ENCODE assay signal across 8 cellular contexts in the genomic region with DNA sequence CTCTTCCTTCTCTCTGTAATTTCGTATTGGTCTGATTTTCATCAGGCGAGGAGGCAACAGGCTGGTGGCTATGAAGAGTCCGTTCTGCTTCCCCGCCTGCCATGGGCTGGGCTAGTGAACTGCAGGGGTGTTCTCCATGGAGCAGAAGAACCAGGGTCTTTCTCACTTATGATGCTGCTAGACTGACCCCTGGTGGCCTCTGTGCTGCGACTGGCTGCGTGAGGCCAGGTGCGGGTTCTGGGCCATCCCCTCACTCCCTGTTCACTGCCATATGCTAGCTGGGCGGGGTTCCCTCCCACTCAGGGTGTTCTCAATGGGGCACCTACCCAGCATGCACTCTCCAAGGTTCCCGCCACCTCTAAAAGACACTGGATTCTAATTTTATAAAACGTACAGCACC. TPM values are rescaled to one million over a fixed set of nuclear protein-coding genes. Genes with fewer than 3 reads are reported as not detected.
A peak's percentile ranks its signal among the peaks of the same experiment; 100 is the strongest.
DNase-seq lines count a peak whose midpoint lies in the region; ATAC-seq and TF ChIP-seq lines count a peak whose summit lies in the region.

No MANE protein-coding gene starts in this region.

- WGBS in stomach, 5 donors, result 61 to 80% (median 71%) methylated on average over 10 of the region's 10 CpGs

- peak in 1 of 7 experiments; percentile 21 for TF ChIP-seq CTCF in stomach (IDR thresholded peaks at IDR 0.05)

- ATAC-seq in GM21367 (IDR thresholded peaks at IDR 0.05; ENCODE audit: unreplicated experiment), result no peak

- peaks cover 0 to 33% (median 17%) of the 10 kb centered on the region in 4 donors for H3K36me3 ChIP-seq in stomach

- no peaks in the 10 kb centered on the region for H3K9me3 ChIP-seq in stomach

- peak; percentile 28 for DNase-seq in NCI-H1694 treated with DMSO at 0.1 percent for 48 hours (lab: John Stamatoyannopoulos, UW)
- no peak for DNase-seq in NCI-H1694 (lab: John Stamatoyannopoulos, UW)
- DNase-seq in NCI-H345 treated with DMSO at 0.1 percent for 48 hours (lab: John Stamatoyannopoulos, UW; ENCODE audit: unreplicated experiment), result peak; percentile 56
- peak in 2 of 3 experiments; percentile 37 to 44 for DNase-seq in activated CD8-positive, alpha-beta memory T cell treated with anti-CD3 and anti-CD28 coated beads for 48 hours (ENCODE audit: low read depth in 2 of 3, low spot score in 2 of 3)
- peak in 31 of 42 donors; percentile 5 to 56 (median 24) for DNase-seq in head of caudate nucleus
- peak; percentile 53 to 57 for DNase-seq in stimulated activated CD4-positive, alpha-beta T cell treated with anti-CD3 and anti-CD28 coated beads, Interleukin-2, amount 100 ng/mL, for 48 hours
- no peak for DNase-seq in stomach

- no peak overlapping the region for H3K4me3 ChIP-seq in stomach

- TF ChIP-seq EP300 in stomach (IDR thresholded peaks at IDR 0.05), result no peak

- H3K27ac ChIP-seq in stomach, result no peak overlapping the region

- intact Hi-C loops in head of caudate nucleus (cut with DNase I) (no loop called here), stomach (cut with DNase I; ENCODE audit: low total_unique reads) (no loop called here)

- H3K4me1 ChIP-seq in stomach, result peaks cover 0 to 41% (median 9%) of the 10 kb centered on the region in 4 donors

- no peak for TF ChIP-seq POLR2A in stomach (IDR thresholded peaks at IDR 0.05)

- H3K27me3 ChIP-seq in stomach, result no peaks in the 10 kb centered on the region

RNA-seq across cellular contexts. Expression of gene ZAP70, which starts 35.0 kb away (rescaled TPM):
- total RNA-seq in stomach, result 10 to 100 TPM in 3 of 5 donors, 1 to 10 TPM in 2; 3.3 to 78.2 (median 19.2) TPM
- polyA plus RNA-seq in stomach, result 1 to 10 TPM; 1.1 to 2.8 (median 2.1) TPM

Comparison
In these comparisons a context has a peak if more than half of its experiments do, and no peak if none do; other contexts are left out.
1. DNase-seq: peak in NCI-H1694 treated with DMSO at 0.1 percent for 48 hours (single experiment), NCI-H345 treated with DMSO at 0.1 percent for 48 hours (single experiment), activated CD8-positive, alpha-beta memory T cell treated with anti-CD3 and anti-CD28 coated beads for 48 hours (2 of 3), head of caudate nucleus (31 of 42) and stimulated activated CD4-positive, alpha-beta T cell treated with anti-CD3 and anti-CD28 coated beads, Interleukin-2, amount 100 ng/mL, for 48 hours (2 of 2); none in NCI-H1694 (single experiment) and stomach (single experiment).